ENCODE assay signal across 32 cellular contexts in genomic region chr7:44120395-44120794, GRCh38. TPM values are rescaled to one million over a fixed set of nuclear protein-coding genes. Genes with fewer than 3 reads are reported as not detected.
DNase-seq lines count a peak whose midpoint lies in the region; ATAC-seq and TF ChIP-seq lines count a peak whose summit lies in the region.
"Had no signal": no experiment of that assay in that cellular context is flagged by ENCODE, and none has a peak within 500 bp of the region (broad histone marks: within the 10 kb centered on the region; RNA-seq: fewer than 3 reads in every experiment).

No MANE protein-coding gene starts in this region.

- peak overlapping the region; percentile 27 for H3K4me3 Mint-ChIP-seq in activated T-cell treated with anti-CD3 and anti-CD28 coated beads, Interleukin-2, amount 50 U/mL, for 4 hours
- peak overlapping the region; percentile 34 for H3K4me3 Mint-ChIP-seq in activated T-helper 1 cell treated with anti-CD3 and anti-CD28 coated beads, Interleukin-12 subunit alpha, Interleukin-12 subunit beta, Interleukin-2, Interleukin-4 antibody, amounts not matched to agents 30 ng/mL and 10 ng/mL and 1 ng/mL, durations not matched to agents 14 hours and 24 hours and 36 hours
- peak overlapping the region; percentile 47 for H3K4me3 Mint-ChIP-seq in nephron progenitor cell
- H3K4me3 Mint-ChIP-seq: effector memory CD8-positive, alpha-beta T cell had no signal

- no peak overlapping the region for H3K4me3 ChIP-seq in BLaER1
- H3K4me3 ChIP-seq: A549, cardiac muscle cell, HAP-1, lower lobe of right lung, Peyer's patch, prostate gland, SJCRH30, uterus had no signal

- DNase-seq in activated T-cell treated with anti-CD3 and anti-CD28 coated beads, Interleukin-2, amount 50 U/mL, for 4 hours: no peak
- no peak for DNase-seq in activated T-cell treated with anti-CD3 and anti-CD28 coated beads, Interleukin-2, amount 50 U/mL, for 1 hour
- no peak for DNase-seq in activated T-helper 1 cell treated with anti-CD3 and anti-CD28 coated beads, Interleukin-12 subunit alpha, Interleukin-12 subunit beta, Interleukin-2, Interleukin-4 antibody, amounts not matched to agents 30 ng/mL and 10 ng/mL and 1 ng/mL, durations not matched to agents 14 hours and 24 hours and 36 hours (ENCODE audit: low spot score)
- DNase-seq in nephron progenitor cell (no peak), NCI-H510A treated with DMSO at 0.1 percent for 48 hours (lab: John Stamatoyannopoulos, UW) (no peak), cerebellum (ENCODE audit: low spot score) (no peak)
- DNase-seq: activated CD4-positive, alpha-beta memory T cell treated with anti-CD3 and anti-CD28 coated beads for 36 hours; activated CD8-positive, alpha-beta memory T cell treated with anti-CD3 and anti-CD28 coated beads, Interleukin-2, amount 50 U/mL, for 4 hours; activated gamma-delta T cell treated with Interleukin-2 at 50 U/mL for 16 hours; BE2C; COR-L47; cortex of kidney; DMS79; effector memory CD8-positive, alpha-beta T cell; erythroblast; islet precursor cell; lower lobe of right lung; NCI-H1417; NCI-H226; Peyer's patch; SJCRH30; stimulated activated CD4-positive, alpha-beta T cell treated with anti-CD3 and anti-CD28 coated beads, Interleukin-4, amount 100 ng/mL, for 4 hours; stimulated activated naive B cell treated with anti-CD40 and anti-IgM and Interleukin-4, amounts not matched to agents 10 μg/mL and 1 μg/mL and 100 μg/mL, for 72 hours; uterus had no signal

- ATAC-seq in activated T-cell treated with anti-CD3 and anti-CD28 coated beads, Interleukin-2, amount 50 U/mL, for 4 hours: no peak
- ATAC-seq in HG02885 (IDR thresholded peaks at IDR 0.05; ENCODE audit: poor library complexity, unreplicated experiment): no peak
- ATAC-seq: A549; effector memory CD8-positive, alpha-beta T cell; lower lobe of right lung; stimulated activated naive B cell treated with anti-CD40 and anti-IgM and Interleukin-4, amounts not matched to agents 10 μg/mL and 1 μg/mL and 100 μg/mL, for 72 hours had no signal

- H3K27ac ChIP-seq in BLaER1: no peak overlapping the region
- H3K27ac ChIP-seq: A549, cardiac muscle cell, lower lobe of right lung, Peyer's patch, prostate gland, SJCRH30, uterus had no signal

- H3K9ac ChIP-seq in BLaER1: peak overlapping the region; percentile 40; the same call in 1 of the 2 replicates

- H3K36me3 ChIP-seq in BLaER1: peaks cover 66% of the 10 kb centered on the region
- H3K36me3 ChIP-seq: prostate gland, uterus had no signal

- intact Hi-C loops in activated T-helper 1 cell treated with anti-CD3 and anti-CD28 coated beads, Interleukin-12 subunit alpha, Interleukin-12 subunit beta, Interleukin-2, Interleukin-4 antibody, amounts not matched to agents 30 ng/mL and 10 ng/mL and 1 ng/mL, durations not matched to agents 14 hours and 24 hours and 36 hours (cut with micrococcal nuclease): loop anchor here (10.0 kb wide), 1 partner anchor 256 kb away; the partner anchor contains the start of gene MRPS24

- peaks cover 42% of the 10 kb centered on the region for H4K20me1 ChIP-seq in BLaER1

- H3K36me3 Mint-ChIP-seq in activated T-cell treated with anti-CD3 and anti-CD28 coated beads, Interleukin-2, amount 50 U/mL, for 4 hours (ENCODE audit: insufficient read depth): peaks cover 36% of the 10 kb centered on the region
- H3K36me3 Mint-ChIP-seq in activated T-helper 1 cell treated with anti-CD3 and anti-CD28 coated beads, Interleukin-12 subunit alpha, Interleukin-12 subunit beta, Interleukin-2, Interleukin-4 antibody, amounts not matched to agents 30 ng/mL and 10 ng/mL and 1 ng/mL, durations not matched to agents 14 hours and 24 hours and 36 hours (ENCODE audit: low read depth): peaks cover 37% of the 10 kb centered on the region
- peaks cover 35% of the 10 kb centered on the region for H3K36me3 Mint-ChIP-seq in nephron progenitor cell (ENCODE audit: low read depth)

- H3K27me3 Mint-ChIP-seq in activated T-cell treated with anti-CD3 and anti-CD28 coated beads, Interleukin-2, amount 50 U/mL, for 4 hours (ENCODE audit: low read depth): no peaks in the 10 kb centered on the region
- H3K27me3 Mint-ChIP-seq in activated T-helper 1 cell treated with anti-CD3 and anti-CD28 coated beads, Interleukin-12 subunit alpha, Interleukin-12 subunit beta, Interleukin-2, Interleukin-4 antibody, amounts not matched to agents 30 ng/mL and 10 ng/mL and 1 ng/mL, durations not matched to agents 14 hours and 24 hours and 36 hours (ENCODE audit: insufficient read depth): peaks cover 1% of the 10 kb centered on the region
- H3K27me3 Mint-ChIP-seq in nephron progenitor cell (ENCODE audit: low read depth, poor library complexity): no peaks in the 10 kb centered on the region
- H3K27me3 Mint-ChIP-seq: activated CD4-positive, alpha-beta memory T cell treated with anti-CD3 and anti-CD28 coated beads for 36 hours; effector memory CD8-positive, alpha-beta T cell; stimulated activated naive B cell treated with anti-CD40 and anti-IgM and Interleukin-4, amounts not matched to agents 10 μg/mL and 1 μg/mL and 100 μg/mL, for 72 hours had no signal

- H3K4me1 ChIP-seq in BLaER1: peaks cover 56% of the 10 kb centered on the region
- H3K4me1 ChIP-seq: BE2C had no signal

- TF ChIP-seq CTCF in nephron progenitor cell (IDR thresholded peaks at IDR 0.05): no peak

- H3K4me2 ChIP-seq in BLaER1: 0 out of 2 replicates have a peak overlapping the region, but pooled peaks have one; percentile 97
- H3K4me2 ChIP-seq: A549 had no signal

- H3K9me3 Mint-ChIP-seq in activated T-cell treated with anti-CD3 and anti-CD28 coated beads, Interleukin-2, amount 50 U/mL, for 4 hours: no peaks in the 10 kb centered on the region
- no peaks in the 10 kb centered on the region for H3K9me3 Mint-ChIP-seq in activated T-helper 1 cell treated with anti-CD3 and anti-CD28 coated beads, Interleukin-12 subunit alpha, Interleukin-12 subunit beta, Interleukin-2, Interleukin-4 antibody, amounts not matched to agents 30 ng/mL and 10 ng/mL and 1 ng/mL, durations not matched to agents 14 hours and 24 hours and 36 hours
- peaks cover 6% of the 10 kb centered on the region for H3K9me3 Mint-ChIP-seq in nephron progenitor cell
- H3K9me3 Mint-ChIP-seq: activated CD4-positive, alpha-beta memory T cell treated with anti-CD3 and anti-CD28 coated beads for 36 hours; effector memory CD8-positive, alpha-beta T cell; stimulated activated naive B cell treated with anti-CD40 and anti-IgM and Interleukin-4, amounts not matched to agents 10 μg/mL and 1 μg/mL and 100 μg/mL, for 72 hours had no signal

- no peaks in the 10 kb centered on the region for H3K27me3 ChIP-seq in BLaER1
- H3K27me3 ChIP-seq: BE2C, cardiac muscle cell, Peyer's patch, SJCRH30, uterus had no signal

- peaks cover 33% of the 10 kb centered on the region for H3K4me1 Mint-ChIP-seq in activated T-cell treated with anti-CD3 and anti-CD28 coated beads, Interleukin-2, amount 50 U/mL, for 4 hours (ENCODE audit: low read depth)
- peaks cover 31% of the 10 kb centered on the region for H3K4me1 Mint-ChIP-seq in activated T-helper 1 cell treated with anti-CD3 and anti-CD28 coated beads, Interleukin-12 subunit alpha, Interleukin-12 subunit beta, Interleukin-2, Interleukin-4 antibody, amounts not matched to agents 30 ng/mL and 10 ng/mL and 1 ng/mL, durations not matched to agents 14 hours and 24 hours and 36 hours (ENCODE audit: low read depth)
- peaks cover 40% of the 10 kb centered on the region for H3K4me1 Mint-ChIP-seq in nephron progenitor cell

- no peaks in the 10 kb centered on the region for H3K9me3 ChIP-seq in BLaER1
- H3K9me3 ChIP-seq: A549, BE2C, HAP-1, lower lobe of right lung, Peyer's patch, prostate gland, SJCRH30, uterus had no signal

- no peak overlapping the region for H3K27ac Mint-ChIP-seq in activated T-helper 1 cell treated with anti-CD3 and anti-CD28 coated beads, Interleukin-12 subunit alpha, Interleukin-12 subunit beta, Interleukin-2, Interleukin-4 antibody, amounts not matched to agents 30 ng/mL and 10 ng/mL and 1 ng/mL, durations not matched to agents 14 hours and 24 hours and 36 hours
- peak overlapping the region; percentile 78 for H3K27ac Mint-ChIP-seq in nephron progenitor cell
- H3K27ac Mint-ChIP-seq: activated CD4-positive, alpha-beta memory T cell treated with anti-CD3 and anti-CD28 coated beads for 36 hours had no signal

RNA-seq across cellular contexts. Expression of gene POLD2, which starts 3.0 kb away (rescaled TPM):
- 100 to 1,000 TPM; 336 to 373 (median 346) TPM for total RNA-seq in activated T-cell treated with anti-CD3 and anti-CD28 coated beads, Interleukin-2, amount 50 U/mL, for 4 hours
- total RNA-seq in activated T-helper 1 cell treated with anti-CD3 and anti-CD28 coated beads, Interleukin-12 subunit alpha, Interleukin-12 subunit beta, Interleukin-2, Interleukin-4 antibody, amounts not matched to agents 30 ng/mL and 10 ng/mL and 1 ng/mL, durations not matched to agents 14 hours and 24 hours and 36 hours: 234 and 250 TPM in 2 replicates
- total RNA-seq in cerebellum: 41.1 TPM

RNA-seq across cellular contexts. Expression of gene AEBP1, which starts 16.2 kb away (rescaled TPM):
- total RNA-seq in activated T-cell treated with anti-CD3 and anti-CD28 coated beads, Interleukin-2, amount 50 U/mL, for 4 hours: 10 to 100 TPM; 26.7 to 36.3 (median 35.7) TPM
- total RNA-seq in activated T-helper 1 cell treated with anti-CD3 and anti-CD28 coated beads, Interleukin-12 subunit alpha, Interleukin-12 subunit beta, Interleukin-2, Interleukin-4 antibody, amounts not matched to agents 30 ng/mL and 10 ng/mL and 1 ng/mL, durations not matched to agents 14 hours and 24 hours and 36 hours: 17.0 and 17.2 TPM in 2 replicates
- total RNA-seq in cerebellum: 11.3 TPM
- total RNA-seq: HT-29 had no signal

RNA-seq across cellular contexts. Expression of gene MYL7, which starts 20.7 kb away (rescaled TPM):
- total RNA-seq in activated T-cell treated with anti-CD3 and anti-CD28 coated beads, Interleukin-2, amount 50 U/mL, for 4 hours: under 1 TPM in 1 of 3 donors, not detected in 2; 0.55 TPM
- not detected in 2 replicates for total RNA-seq in activated T-helper 1 cell treated with anti-CD3 and anti-CD28 coated beads, Interleukin-12 subunit alpha, Interleukin-12 subunit beta, Interleukin-2, Interleukin-4 antibody, amounts not matched to agents 30 ng/mL and 10 ng/mL and 1 ng/mL, durations not matched to agents 14 hours and 24 hours and 36 hours
- not detected for total RNA-seq in cerebellum
- total RNA-seq: activated CD4-positive, alpha-beta memory T cell treated with anti-CD3 and anti-CD28 coated beads for 36 hours; HT-29; mucosa of gallbladder; Peyer's patch; prostate gland; SJCRH30; uterus had no signal

RNA-seq across cellular contexts. Expression of gene POLM, which starts 38.1 kb away (rescaled TPM):
- total RNA-seq in activated T-cell treated with anti-CD3 and anti-CD28 coated beads, Interleukin-2, amount 50 U/mL, for 4 hours: 10 to 100 TPM; 33.0 to 45.1 (median 37.7) TPM
- total RNA-seq in activated T-helper 1 cell treated with anti-CD3 and anti-CD28 coated beads, Interleukin-12 subunit alpha, Interleukin-12 subunit beta, Interleukin-2, Interleukin-4 antibody, amounts not matched to agents 30 ng/mL and 10 ng/mL and 1 ng/mL, durations not matched to agents 14 hours and 24 hours and 36 hours: 36.9 and 41.7 TPM in 2 replicates
- total RNA-seq in cerebellum: 12.8 TPM

RNA-seq across cellular contexts. Expression of gene PGAM2, which starts 55.0 kb away (rescaled TPM):
- total RNA-seq in activated T-cell treated with anti-CD3 and anti-CD28 coated beads, Interleukin-2, amount 50 U/mL, for 4 hours: under 1 TPM in 1 of 3 donors, not detected in 2; 0.24 TPM
- 0.42 and 0.78 TPM in 2 replicates for total RNA-seq in activated T-helper 1 cell treated with anti-CD3 and anti-CD28 coated beads, Interleukin-12 subunit alpha, Interleukin-12 subunit beta, Interleukin-2, Interleukin-4 antibody, amounts not matched to agents 30 ng/mL and 10 ng/mL and 1 ng/mL, durations not matched to agents 14 hours and 24 hours and 36 hours
- total RNA-seq in cerebellum: 13.0 TPM
- total RNA-seq: SJCRH30 had no signal
